In the genomic region with DNA sequence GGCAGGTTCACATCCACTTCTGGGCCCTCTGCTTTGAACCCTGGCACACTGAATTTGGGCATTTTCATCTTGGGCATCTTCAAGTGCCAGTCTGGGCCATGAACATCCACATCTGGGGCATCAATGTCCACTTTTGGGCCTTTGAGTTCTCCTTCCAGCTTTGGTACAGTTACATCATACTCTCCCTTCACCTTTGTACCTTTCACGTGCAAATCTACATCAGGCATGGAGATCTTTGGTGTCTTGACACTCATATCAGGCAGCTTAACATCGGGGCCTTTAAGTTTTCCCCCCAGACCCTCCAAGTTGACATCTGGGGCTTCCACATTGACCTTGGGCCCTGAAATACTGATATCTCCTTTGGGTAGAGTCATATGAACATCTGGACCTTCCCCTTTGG, we compare ENCODE assay signal across 16 cellular contexts. TPM values are rescaled to one million over a fixed set of nuclear protein-coding genes. Genes with fewer than 3 reads are reported as not detected.
DNase-seq lines count a peak whose midpoint lies in the region; ATAC-seq, FAIRE-seq and TF ChIP-seq lines count a peak whose summit lies in the region.
"Had no signal": no experiment of that assay in that cellular context is flagged by ENCODE, and none has a peak within 500 bp of the region (broad histone marks: within the 10 kb centered on the region; RNA-seq: fewer than 3 reads in every experiment).

No MANE protein-coding gene starts in this region.

- CTCF ChIA-PET in Panc1 (lab: Charles Lee) = no interaction called here
- CTCF ChIA-PET in HepG2 (lab: Yijun Ruan, JAX; ENCODE audit: low intra/inter-chr PET ratio, low total read pairs) = no interaction called here

- H3K9ac ChIP-seq in HepG2 (ENCODE audit: insufficient read depth, low read depth, low read length) (no peak overlapping the region), GM23248 (no peak overlapping the region)

- no peaks in the 10 kb centered on the region for H3K9me2 ChIP-seq in GM23248 (ENCODE audit: insufficient read depth)

- peaks cover 3% of the 10 kb centered on the region for H3K79me2 ChIP-seq in HepG2 (ENCODE audit: insufficient read depth, low read length)
- H3K79me2 ChIP-seq in GM23248 (ENCODE audit: insufficient read depth) = peaks cover 100% of the 10 kb centered on the region

- H3K4me2 ChIP-seq in HepG2 (ENCODE audit: low read depth, low read length) (no peak overlapping the region), GM23248 (ENCODE audit: unreplicated experiment) (no peak overlapping the region)

- no peaks in the 10 kb centered on the region for H3K27me3 ChIP-seq in Panc1 (ENCODE audit: control insufficient read depth, insufficient read depth, low read length)
- no peaks in the 10 kb centered on the region for H3K27me3 ChIP-seq in HepG2 (ENCODE audit: control insufficient read depth in 1 of 2, insufficient read depth in 2 of 2, low read length in 2 of 2)
- no peaks in the 10 kb centered on the region for H3K27me3 ChIP-seq in GM23248 (replicated peaks; ENCODE audit: insufficient read depth)

- H2AFZ ChIP-seq in HepG2 (ENCODE audit: low read length) = no peak overlapping the region
- no peak overlapping the region for H2AFZ ChIP-seq in GM23248

- H3K27ac Mint-ChIP-seq in activated naive CD8-positive, alpha-beta T cell = peak overlapping the region; percentile 46
- no peak overlapping the region for H3K27ac Mint-ChIP-seq in activated naive CD8-positive, alpha-beta T cell treated with anti-CD3 and anti-CD28 coated beads for 36 hours
- H3K27ac Mint-ChIP-seq: B cell had no signal

- no peak for TF ChIP-seq POLR2A in HepG2 (IDR thresholded peaks at IDR 0.05; ENCODE audit: insufficient read depth in 1 of 2, low read depth in 2 of 2, low read length in 2 of 2)

- H4K20me1 ChIP-seq in HepG2 (ENCODE audit: insufficient read depth, low read length) (peaks cover 15% of the 10 kb centered on the region; the same call in 1 of the 2 replicates), GM23248 (ENCODE audit: insufficient read depth) (peaks cover 65% of the 10 kb centered on the region)

- peaks cover 70% of the 10 kb centered on the region for H3F3A ChIP-seq in GM23248 (ENCODE audit: insufficient read depth)

- peak overlapping the region; percentile 3; the same call in 1 of the 2 replicates for H3K27ac ChIP-seq in Panc1 (ENCODE audit: low read length)
- no peak overlapping the region for H3K27ac ChIP-seq in HepG2 (ENCODE audit: extremely low read length, insufficient read depth, low read length)
- H3K27ac ChIP-seq in GM23248 = no peak overlapping the region
- H3K27ac ChIP-seq: RWPE1, SK-N-MC had no signal

- H3K4me3 Mint-ChIP-seq in activated naive CD8-positive, alpha-beta T cell = no peak overlapping the region
- H3K4me3 Mint-ChIP-seq in activated naive CD8-positive, alpha-beta T cell treated with anti-CD3 and anti-CD28 coated beads for 36 hours = no peak overlapping the region
- H3K4me3 Mint-ChIP-seq: B cell had no signal

- no peak for DNase-seq in activated naive CD8-positive, alpha-beta T cell treated with anti-CD3 and anti-CD28 coated beads for 36 hours
- DNase-seq in Panc1 (ENCODE audit: low read depth, low spot score) (no peak), HepG2 (ENCODE audit: low spot score) (no peak), GM19239 (ENCODE audit: insufficient read length, low spot score) (no peak), GM23248 (no peak)
- DNase-seq: COR-L47, HCEC 1CT, KBM-7, NCI-H2227 treated with DMSO at 0.1 percent for 48 hours, NCI-H526 had no signal

- no peak for FAIRE-seq in HepG2 (lab: Jason Lieb, UNC)
- no peak for FAIRE-seq in GM19239 (lab: Jason Lieb, UNC)

- intact Hi-C loops in Panc1 (cut with micrococcal nuclease; ENCODE audit: unreplicated experiment) = no loop called here
- intact Hi-C loops in HepG2 (cut with micrococcal nuclease; ENCODE audit: unreplicated experiment) = no loop called here

- H3K4me1 ChIP-seq in Panc1 (ENCODE audit: control insufficient read depth, insufficient read depth, low read length) = peaks cover 9% of the 10 kb centered on the region; the same call in 1 of the 2 replicates
- H3K4me1 ChIP-seq in HepG2 (ENCODE audit: insufficient read depth, low read length) = peaks cover 13% of the 10 kb centered on the region
- H3K4me1 ChIP-seq in GM23248 (ENCODE audit: insufficient read depth) = peaks cover 9% of the 10 kb centered on the region

- H3K9me3 Mint-ChIP-seq in activated naive CD8-positive, alpha-beta T cell (ENCODE audit: low read depth) = no peaks in the 10 kb centered on the region
- H3K9me3 Mint-ChIP-seq in activated naive CD8-positive, alpha-beta T cell treated with anti-CD3 and anti-CD28 coated beads for 36 hours = no peaks in the 10 kb centered on the region

- peaks cover under 1% of the 10 kb centered on the region for H3K4me1 Mint-ChIP-seq in activated naive CD8-positive, alpha-beta T cell (ENCODE audit: low read depth)
- peaks cover 2% of the 10 kb centered on the region for H3K4me1 Mint-ChIP-seq in activated naive CD8-positive, alpha-beta T cell treated with anti-CD3 and anti-CD28 coated beads for 36 hours

- H3K27me3 Mint-ChIP-seq in activated naive CD8-positive, alpha-beta T cell = no peaks in the 10 kb centered on the region
- H3K27me3 Mint-ChIP-seq in activated naive CD8-positive, alpha-beta T cell treated with anti-CD3 and anti-CD28 coated beads for 36 hours = no peaks in the 10 kb centered on the region
- H3K27me3 Mint-ChIP-seq: B cell had no signal

- TF ChIP-seq EP300 in HepG2 (IDR thresholded peaks at IDR 0.05; ENCODE audit: low read depth in 2 of 2, low read length in 2 of 2) (no peak), HepG2 (CRISPR knock-in tag; IDR thresholded peaks at IDR 0.05; ENCODE audit: borderline replicate concordance) (no peak)

- 83% methylated on average over 2 of the region's 2 CpGs for WGBS in HepG2 (ENCODE audit: low lambda C conversion rate)
- 68 to 74% methylated on average over 2 of the region's 2 CpGs for WGBS in GM23248 (ENCODE audit: low coverage in 1 of 2, low lambda C conversion rate in 2 of 2, missing lambda C conversion rate in 2 of 2), 2 experiments

- peaks cover 17% of the 10 kb centered on the region for H3K36me3 Mint-ChIP-seq in activated naive CD8-positive, alpha-beta T cell
- peaks cover 14% of the 10 kb centered on the region for H3K36me3 Mint-ChIP-seq in activated naive CD8-positive, alpha-beta T cell treated with anti-CD3 and anti-CD28 coated beads for 36 hours

- in situ Hi-C loops in Panc1 (cut with HindIII; ENCODE audit: low pct_unique_long_range_greater_than_20kb, low sequenced_read_pairs) = no loop called here
- in situ Hi-C loops in HepG2 (cut with HindIII; ENCODE audit: extremely low pct_ligation_motif_present, low pct_unique_long_range_greater_than_20kb) = no loop called here
- in situ Hi-C loops in GM23248 (cut with MboI) = no loop called here

- POLR2A ChIA-PET in Panc1 (lab: Charles Lee) (interaction anchor here (0.5 kb wide), 1 partner anchor 117 kb away, joined by 3 read pairs; no protein-coding TSS in a partner anchor), HepG2 (lab: Yijun Ruan, JAX) (no interaction called here)

- no peak for TF ChIP-seq RAD21 in HepG2 (CRISPR knock-in tag; IDR thresholded peaks at IDR 0.05)

- TF ChIP-seq CTCF in Panc1 (IDR thresholded peaks at IDR 0.05) (no peak), HepG2 (CRISPR knock-in tag; IDR thresholded peaks at IDR 0.05) (no peak)

- BruUV-seq in Panc1 (replicated peaks; lab: Mats Ljungman, UMichigan) (no TSS peak), HepG2 (replicated peaks; lab: Mats Ljungman, UMichigan) (TSS peak; percentile 8)

- H3K9me3 ChIP-seq in Panc1 (ENCODE audit: control insufficient read depth, insufficient read depth, low read depth, low read length) (no peaks in the 10 kb centered on the region), HepG2 (ENCODE audit: low read length) (no peaks in the 10 kb centered on the region), GM23248 (ENCODE audit: low read depth) (no peaks in the 10 kb centered on the region)

- ATAC-seq in Panc1 (no peak), HepG2 (no peak), HG02642 (IDR thresholded peaks at IDR 0.05; ENCODE audit: poor library complexity, unreplicated experiment) (no peak), GM21528 (IDR thresholded peaks at IDR 0.05; ENCODE audit: low FRiP score, unreplicated experiment) (no peak)

- H3K4me3 ChIP-seq in Panc1 (ENCODE audit: low read depth in 2 of 2, low read length in 2 of 2) (no peak overlapping the region), HepG2 (replicated peaks in 1 of 3; ENCODE audit: insufficient read depth in 1 of 3, low read depth in 2 of 3, low read length in 3 of 3) (no peak overlapping the region), GM23248 (no peak overlapping the region)
- H3K4me3 ChIP-seq: SK-N-MC had no signal

- H3K36me3 ChIP-seq in Panc1 (ENCODE audit: control insufficient read depth, insufficient read depth, low read length) (peaks cover 57% of the 10 kb centered on the region), HepG2 (replicated peaks in 1 of 2; ENCODE audit: control insufficient read depth in 1 of 2, insufficient read depth in 2 of 2, low read length in 2 of 2) (peaks cover 38 to 78% of the 10 kb centered on the region in 2 experiments), GM23248 (ENCODE audit: low read depth) (peaks cover 79% of the 10 kb centered on the region)

RNA-seq across cellular contexts. Expression of a gene that starts 14.5 kb away (rescaled TPM):
- total RNA-seq in activated naive CD8-positive, alpha-beta T cell treated with anti-CD3 and anti-CD28 coated beads for 36 hours = 10 to 100 TPM; 12.3 to 12.5 TPM
- total RNA-seq in Panc1 (2021; ENCODE audit: unreplicated experiment) = 844 TPM
- polyA plus RNA-seq in Panc1 (2012; ENCODE audit: insufficient read length) = 355 TPM
- 25.0 and 40.6 TPM in 2 replicates for total RNA-seq in HepG2 (2016; rRNA removed; fragmentation: Illumina TruSeq; extraction: Trizol)
- 2.9 and 3.7 TPM in 2 replicates for total RNA-seq in HepG2 (2016; cell fraction: cytosol; rRNA removed; fragmentation: Illumina TruSeq; extraction: Trizol; ENCODE audit: low read depth)
- total RNA-seq in HepG2 (2016; cell fraction: insoluble cytoplasmic fraction; rRNA removed; fragmentation: Illumina TruSeq; extraction: Trizol) = 23.2 and 34.7 TPM in 2 replicates
- total RNA-seq in HepG2 (2016; cell fraction: membrane; rRNA removed; fragmentation: Illumina TruSeq; extraction: Trizol) = 6.6 and 7.4 TPM in 2 replicates
- total RNA-seq in HepG2 (2016; cell fraction: nucleus; rRNA removed; fragmentation: Illumina TruSeq; extraction: Trizol) = 76.4 and 80.4 TPM in 2 replicates
- polyA plus RNA-seq in HepG2 (2011; rRNA removed) = 22.8 and 23.4 TPM in 2 replicates
- polyA plus RNA-seq in HepG2 (2011; cell fraction: cytosol; rRNA removed) = 14.7 and 20.1 TPM in 2 replicates
- 57.1 and 57.5 TPM in 2 replicates for polyA plus RNA-seq in HepG2 (2011; cell fraction: nucleus; rRNA removed)
- 55.5 and 61.9 TPM in 2 replicates for polyA plus RNA-seq in HepG2 (2012)
- 0.98 and 1.1 TPM in 2 replicates for polyA plus RNA-seq in HepG2 (2016; cell fraction: cytosol; fragmentation: Illumina TruSeq; extraction: Trizol; ENCODE audit: low read depth)
- polyA plus RNA-seq in HepG2 (2016; cell fraction: insoluble cytoplasmic fraction; fragmentation: Illumina TruSeq; extraction: Trizol; ENCODE audit: low read depth) = 11.6 and 12.9 TPM in 2 replicates
- polyA plus RNA-seq in HepG2 (2016; cell fraction: membrane; fragmentation: Illumina TruSeq; extraction: Trizol; ENCODE audit: low read depth) = 2.0 and 2.1 TPM in 2 replicates
- polyA plus RNA-seq in HepG2 (2016; cell fraction: nucleus; fragmentation: Illumina TruSeq; extraction: Trizol; ENCODE audit: insufficient read depth, low read depth) = 33.5 and 38.4 TPM in 2 replicates
- 99.6 and 234 TPM in 2 replicates for polyA minus RNA-seq in HepG2 (2011; rRNA and poly(A)+ RNA removed; ENCODE audit: low replicate concordance)
- 122 and 157 TPM in 2 replicates for polyA minus RNA-seq in HepG2 (2011; cell fraction: cytosol; rRNA and poly(A)+ RNA removed)
- 192 and 213 TPM in 2 replicates for polyA minus RNA-seq in HepG2 (2011; cell fraction: nucleus; rRNA and poly(A)+ RNA removed)
- 548 and 557 TPM in 2 replicates for total RNA-seq in GM23248 (2014; rRNA removed; shearing (Covaris generic))
- 163 and 167 TPM in 2 replicates for polyA plus RNA-seq in GM23248 (2016; fragmentation: Nextera tagmentation; extraction: Ambion mirVana)

RNA-seq across cellular contexts. Expression of a gene that starts 41.6 kb away (rescaled TPM):
- 1,000 to 10,000 TPM; 1,924 to 1,929 TPM for total RNA-seq in activated naive CD8-positive, alpha-beta T cell treated with anti-CD3 and anti-CD28 coated beads for 36 hours
- total RNA-seq in Panc1 (2021; ENCODE audit: unreplicated experiment) (1,119 TPM), HepG2 (2016; rRNA removed; fragmentation: Illumina TruSeq; extraction: Trizol) (1,787 and 2,092 TPM in 2 replicates)
- polyA plus RNA-seq in Panc1 (2012; ENCODE audit: insufficient read length) = 1,553 TPM
- total RNA-seq in HepG2 (2016; cell fraction: cytosol; rRNA removed; fragmentation: Illumina TruSeq; extraction: Trizol; ENCODE audit: low read depth) = 2,019 and 2,497 TPM in 2 replicates
- total RNA-seq in HepG2 (2016; cell fraction: insoluble cytoplasmic fraction; rRNA removed; fragmentation: Illumina TruSeq; extraction: Trizol) = 1,856 and 2,038 TPM in 2 replicates
- total RNA-seq in HepG2 (2016; cell fraction: membrane; rRNA removed; fragmentation: Illumina TruSeq; extraction: Trizol) = 4,333 and 4,899 TPM in 2 replicates
- 776 and 846 TPM in 2 replicates for total RNA-seq in HepG2 (2016; cell fraction: nucleus; rRNA removed; fragmentation: Illumina TruSeq; extraction: Trizol)
- polyA plus RNA-seq in HepG2 (2011; rRNA removed) (1,819 and 2,144 TPM in 2 replicates), GM23248 (2016; fragmentation: Nextera tagmentation; extraction: Ambion mirVana) (533 and 544 TPM in 2 replicates)
- polyA plus RNA-seq in HepG2 (2011; cell fraction: cytosol; rRNA removed) = 2,392 and 2,528 TPM in 2 replicates
- 525 and 588 TPM in 2 replicates for polyA plus RNA-seq in HepG2 (2011; cell fraction: nucleus; rRNA removed)
- polyA plus RNA-seq in HepG2 (2012) = 1,720 and 1,805 TPM in 2 replicates
- polyA plus RNA-seq in HepG2 (2016; cell fraction: cytosol; fragmentation: Illumina TruSeq; extraction: Trizol; ENCODE audit: low read depth) = 2,631 and 2,980 TPM in 2 replicates
- 2,163 and 2,164 TPM in 2 replicates for polyA plus RNA-seq in HepG2 (2016; cell fraction: insoluble cytoplasmic fraction; fragmentation: Illumina TruSeq; extraction: Trizol; ENCODE audit: low read depth)
- polyA plus RNA-seq in HepG2 (2016; cell fraction: membrane; fragmentation: Illumina TruSeq; extraction: Trizol; ENCODE audit: low read depth) = 4,391 and 4,816 TPM in 2 replicates
- 1,221 and 1,290 TPM in 2 replicates for polyA plus RNA-seq in HepG2 (2016; cell fraction: nucleus; fragmentation: Illumina TruSeq; extraction: Trizol; ENCODE audit: insufficient read depth, low read depth)
- 1,467 and 2,851 TPM in 2 replicates for polyA minus RNA-seq in HepG2 (2011; rRNA and poly(A)+ RNA removed; ENCODE audit: low replicate concordance)
- polyA minus RNA-seq in HepG2 (2011; cell fraction: cytosol; rRNA and poly(A)+ RNA removed) = 835 and 903 TPM in 2 replicates
- 177 and 251 TPM in 2 replicates for polyA minus RNA-seq in HepG2 (2011; cell fraction: nucleus; rRNA and poly(A)+ RNA removed)
- 1,322 and 1,677 TPM in 2 replicates for total RNA-seq in GM23248 (2014; rRNA removed; shearing (Covaris generic))

RNA-seq across cellular contexts. Expression of a gene that starts 59.2 kb away (rescaled TPM):
- total RNA-seq in activated naive CD8-positive, alpha-beta T cell treated with anti-CD3 and anti-CD28 coated beads for 36 hours = 10 to 100 TPM; 29.1 to 32.2 TPM
- 19.9 TPM for total RNA-seq in Panc1 (2021; ENCODE audit: unreplicated experiment)
- 21.9 TPM for polyA plus RNA-seq in Panc1 (2012; ENCODE audit: insufficient read length)
- total RNA-seq in HepG2 (2016; rRNA removed; fragmentation: Illumina TruSeq; extraction: Trizol) = 8.5 and 9.7 TPM in 2 replicates
- 2.2 and 4.6 TPM in 2 replicates for total RNA-seq in HepG2 (2016; cell fraction: cytosol; rRNA removed; fragmentation: Illumina TruSeq; extraction: Trizol; ENCODE audit: low read depth)
- 6.9 and 10.1 TPM in 2 replicates for total RNA-seq in HepG2 (2016; cell fraction: insoluble cytoplasmic fraction; rRNA removed; fragmentation: Illumina TruSeq; extraction: Trizol)
- total RNA-seq in HepG2 (2016; cell fraction: membrane; rRNA removed; fragmentation: Illumina TruSeq; extraction: Trizol) = 3.7 and 6.0 TPM in 2 replicates
- 8.1 and 9.3 TPM in 2 replicates for total RNA-seq in HepG2 (2016; cell fraction: nucleus; rRNA removed; fragmentation: Illumina TruSeq; extraction: Trizol)
- polyA plus RNA-seq in HepG2 (2011; rRNA removed) = 14.3 and 17.5 TPM in 2 replicates
- 6.3 and 8.4 TPM in 2 replicates for polyA plus RNA-seq in HepG2 (2011; cell fraction: cytosol; rRNA removed)
- 43.5 and 52.1 TPM in 2 replicates for polyA plus RNA-seq in HepG2 (2011; cell fraction: nucleus; rRNA removed)
- polyA plus RNA-seq in HepG2 (2012) = 13.1 and 14.1 TPM in 2 replicates
- 2.4 and 2.7 TPM in 2 replicates for polyA plus RNA-seq in HepG2 (2016; cell fraction: cytosol; fragmentation: Illumina TruSeq; extraction: Trizol; ENCODE audit: low read depth)
- polyA plus RNA-seq in HepG2 (2016; cell fraction: insoluble cytoplasmic fraction; fragmentation: Illumina TruSeq; extraction: Trizol; ENCODE audit: low read depth) = 7.0 and 9.3 TPM in 2 replicates
- polyA plus RNA-seq in HepG2 (2016; cell fraction: membrane; fragmentation: Illumina TruSeq; extraction: Trizol; ENCODE audit: low read depth) = 3.7 and 4.0 TPM in 2 replicates
- 25.7 TPM in 2 replicates for polyA plus RNA-seq in HepG2 (2016; cell fraction: nucleus; fragmentation: Illumina TruSeq; extraction: Trizol; ENCODE audit: insufficient read depth, low read depth)
- polyA minus RNA-seq in HepG2 (2011; rRNA and poly(A)+ RNA removed; ENCODE audit: low replicate concordance) = 12.6 and 15.7 TPM in 2 replicates
- 4.7 and 8.8 TPM in 2 replicates for polyA minus RNA-seq in HepG2 (2011; cell fraction: cytosol; rRNA and poly(A)+ RNA removed)
- polyA minus RNA-seq in HepG2 (2011; cell fraction: nucleus; rRNA and poly(A)+ RNA removed) = 3.9 and 9.4 TPM in 2 replicates
- total RNA-seq in GM23248 (2014; rRNA removed; shearing (Covaris generic)) = 6.1 and 7.7 TPM in 2 replicates
- polyA plus RNA-seq in GM23248 (2016; fragmentation: Nextera tagmentation; extraction: Ambion mirVana) = 11.1 and 12.1 TPM in 2 replicates
